1 cellular context compared by ENCODE assay signal in the genomic region with DNA sequence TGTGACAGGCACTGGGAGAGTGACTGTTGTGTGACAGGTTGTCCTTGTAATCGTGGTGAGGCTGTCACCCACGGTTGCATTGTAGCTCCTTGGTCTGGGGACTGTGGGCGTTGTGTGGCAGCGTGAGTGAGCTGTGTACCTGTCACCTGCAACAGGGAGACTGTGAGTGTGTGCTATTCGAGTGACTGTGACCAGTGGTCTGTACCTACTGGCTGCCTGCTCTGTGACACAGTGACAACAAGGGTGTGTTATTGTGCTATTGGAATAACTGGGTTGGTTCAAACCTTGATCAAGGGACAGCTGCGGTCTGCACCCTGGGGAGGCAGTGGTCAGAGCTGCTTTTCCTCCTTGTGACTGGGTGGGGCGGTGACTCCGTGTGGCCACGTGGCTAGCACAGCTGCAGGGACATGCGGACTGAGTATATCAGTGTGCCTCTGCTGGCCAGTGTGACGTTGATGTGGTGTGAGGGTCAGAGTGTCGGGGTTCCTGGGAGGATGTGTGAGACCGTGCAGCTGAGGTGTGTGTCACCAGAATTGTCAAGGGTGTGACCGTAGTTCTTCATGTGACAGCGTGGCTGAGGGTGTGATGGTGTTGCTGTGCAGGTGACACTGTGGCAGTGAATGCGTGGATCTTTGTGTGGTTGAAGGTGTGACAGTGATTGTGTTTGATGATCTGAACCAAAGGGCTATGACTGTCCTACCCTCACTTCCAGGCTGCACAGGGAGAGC.
TF ChIP-seq lines count a peak whose summit lies in the region.

No MANE protein-coding gene starts in this region.

TF ChIP-seq in HepG2, 621 proteins besides CTCF, POLR2A, EP300 and RAD21 (continued from another document and continues in another):
- TF ChIP-seq, protein P1, sequence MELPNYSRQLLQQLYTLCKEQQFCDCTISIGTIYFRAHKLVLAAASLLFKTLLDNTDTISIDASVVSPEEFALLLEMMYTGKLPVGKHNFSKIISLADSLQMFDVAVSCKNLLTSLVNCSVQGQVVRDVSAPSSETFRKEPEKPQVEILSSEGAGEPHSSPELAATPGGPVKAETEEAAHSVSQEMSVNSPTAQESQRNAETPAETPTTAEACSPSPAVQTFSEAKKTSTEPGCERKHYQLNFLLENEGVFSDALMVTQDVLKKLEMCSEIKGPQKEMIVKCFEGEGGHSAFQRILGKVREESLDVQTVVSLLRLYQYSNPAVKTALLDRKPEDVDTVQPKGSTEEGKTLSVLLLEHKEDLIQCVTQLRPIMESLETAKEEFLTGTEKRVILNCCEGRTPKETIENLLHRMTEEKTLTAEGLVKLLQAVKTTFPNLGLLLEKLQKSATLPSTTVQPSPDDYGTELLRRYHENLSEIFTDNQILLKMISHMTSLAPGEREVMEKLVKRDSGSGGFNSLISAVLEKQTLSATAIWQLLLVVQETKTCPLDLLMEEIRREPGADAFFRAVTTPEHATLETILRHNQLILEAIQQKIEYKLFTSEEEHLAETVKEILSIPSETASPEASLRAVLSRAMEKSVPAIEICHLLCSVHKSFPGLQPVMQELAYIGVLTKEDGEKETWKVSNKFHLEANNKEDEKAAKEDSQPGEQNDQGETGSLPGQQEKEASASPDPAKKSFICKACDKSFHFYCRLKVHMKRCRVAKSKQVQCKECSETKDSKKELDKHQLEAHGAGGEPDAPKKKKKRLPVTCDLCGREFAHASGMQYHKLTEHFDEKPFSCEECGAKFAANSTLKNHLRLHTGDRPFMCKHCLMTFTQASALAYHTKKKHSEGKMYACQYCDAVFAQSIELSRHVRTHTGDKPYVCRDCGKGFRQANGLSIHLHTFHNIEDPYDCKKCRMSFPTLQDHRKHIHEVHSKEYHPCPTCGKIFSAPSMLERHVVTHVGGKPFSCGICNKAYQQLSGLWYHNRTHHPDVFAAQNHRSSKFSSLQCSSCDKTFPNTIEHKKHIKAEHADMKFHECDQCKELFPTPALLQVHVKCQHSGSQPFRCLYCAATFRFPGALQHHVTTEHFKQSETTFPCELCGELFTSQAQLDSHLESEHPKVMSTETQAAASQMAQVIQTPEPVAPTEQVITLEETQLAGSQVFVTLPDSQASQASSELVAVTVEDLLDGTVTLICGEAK (IDR thresholded peaks at IDR 0.05): no peak
- TF ChIP-seq, protein P1 (CRISPR knock-in tag; IDR thresholded peaks at IDR 0.05): peak; percentile 64; the same call in 1 of the 2 replicates
- no peak for TF ChIP-seq CCAR2 (optimal IDR thresholded peaks at IDR 0.05; ENCODE audit: low read depth, low read length)
- TF ChIP-seq, protein P2, sequence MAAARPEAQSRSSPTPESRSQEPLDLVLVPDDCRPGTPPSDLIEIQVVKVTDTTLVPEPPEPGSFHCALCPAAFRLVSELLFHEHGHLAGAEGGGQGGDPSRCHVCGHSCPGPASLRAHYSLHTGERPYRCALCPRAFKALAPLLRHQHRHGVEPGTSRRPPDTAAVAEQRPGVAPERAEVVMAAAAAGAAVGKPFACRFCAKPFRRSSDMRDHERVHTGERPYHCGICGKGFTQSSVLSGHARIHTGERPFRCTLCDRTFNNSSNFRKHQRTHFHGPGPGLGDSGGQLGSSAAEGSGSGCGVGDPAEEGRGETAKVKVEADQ (CRISPR knock-in tag; IDR thresholded peaks at IDR 0.05; ENCODE audit: borderline replicate concordance): no peak
- TF ChIP-seq PAF1 (CRISPR knock-in tag; IDR thresholded peaks at IDR 0.05): no peak
- TF ChIP-seq BCL6 (CRISPR knock-in tag; IDR thresholded peaks at IDR 0.05): no peak
- no peak for TF ChIP-seq RBM22 (optimal IDR thresholded peaks at IDR 0.05; ENCODE audit: low read length)
- TF ChIP-seq MED13 (CRISPR knock-in tag; IDR thresholded peaks at IDR 0.05): no peak
- TF ChIP-seq ZNF672 (CRISPR knock-in tag; IDR thresholded peaks at IDR 0.05): no peak
- TF ChIP-seq, protein P3, sequence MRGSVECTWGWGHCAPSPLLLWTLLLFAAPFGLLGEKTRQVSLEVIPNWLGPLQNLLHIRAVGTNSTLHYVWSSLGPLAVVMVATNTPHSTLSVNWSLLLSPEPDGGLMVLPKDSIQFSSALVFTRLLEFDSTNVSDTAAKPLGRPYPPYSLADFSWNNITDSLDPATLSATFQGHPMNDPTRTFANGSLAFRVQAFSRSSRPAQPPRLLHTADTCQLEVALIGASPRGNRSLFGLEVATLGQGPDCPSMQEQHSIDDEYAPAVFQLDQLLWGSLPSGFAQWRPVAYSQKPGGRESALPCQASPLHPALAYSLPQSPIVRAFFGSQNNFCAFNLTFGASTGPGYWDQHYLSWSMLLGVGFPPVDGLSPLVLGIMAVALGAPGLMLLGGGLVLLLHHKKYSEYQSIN (CRISPR knock-in tag; IDR thresholded peaks at IDR 0.05; ENCODE audit: borderline replicate concordance): no peak
- no peak for TF ChIP-seq MAFK (conservative IDR thresholded peaks at IDR 0.05 in 1 of 2, IDR thresholded peaks at IDR 0.05 in 1 of 2; ENCODE audit: low read length in 2 of 2)
- TF ChIP-seq, protein P4, sequence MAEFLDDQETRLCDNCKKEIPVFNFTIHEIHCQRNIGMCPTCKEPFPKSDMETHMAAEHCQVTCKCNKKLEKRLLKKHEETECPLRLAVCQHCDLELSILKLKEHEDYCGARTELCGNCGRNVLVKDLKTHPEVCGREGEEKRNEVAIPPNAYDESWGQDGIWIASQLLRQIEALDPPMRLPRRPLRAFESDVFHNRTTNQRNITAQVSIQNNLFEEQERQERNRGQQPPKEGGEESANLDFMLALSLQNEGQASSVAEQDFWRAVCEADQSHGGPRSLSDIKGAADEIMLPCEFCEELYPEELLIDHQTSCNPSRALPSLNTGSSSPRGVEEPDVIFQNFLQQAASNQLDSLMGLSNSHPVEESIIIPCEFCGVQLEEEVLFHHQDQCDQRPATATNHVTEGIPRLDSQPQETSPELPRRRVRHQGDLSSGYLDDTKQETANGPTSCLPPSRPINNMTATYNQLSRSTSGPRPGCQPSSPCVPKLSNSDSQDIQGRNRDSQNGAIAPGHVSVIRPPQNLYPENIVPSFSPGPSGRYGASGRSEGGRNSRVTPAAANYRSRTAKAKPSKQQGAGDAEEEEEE (CRISPR knock-in tag; IDR thresholded peaks at IDR 0.05; ENCODE audit: borderline replicate concordance): no peak; the same call in 1 of the 2 replicates
- no peak for TF ChIP-seq SUZ12 (IDR thresholded peaks at IDR 0.05; ENCODE audit: low read depth, low read length)
- TF ChIP-seq, protein P5, sequence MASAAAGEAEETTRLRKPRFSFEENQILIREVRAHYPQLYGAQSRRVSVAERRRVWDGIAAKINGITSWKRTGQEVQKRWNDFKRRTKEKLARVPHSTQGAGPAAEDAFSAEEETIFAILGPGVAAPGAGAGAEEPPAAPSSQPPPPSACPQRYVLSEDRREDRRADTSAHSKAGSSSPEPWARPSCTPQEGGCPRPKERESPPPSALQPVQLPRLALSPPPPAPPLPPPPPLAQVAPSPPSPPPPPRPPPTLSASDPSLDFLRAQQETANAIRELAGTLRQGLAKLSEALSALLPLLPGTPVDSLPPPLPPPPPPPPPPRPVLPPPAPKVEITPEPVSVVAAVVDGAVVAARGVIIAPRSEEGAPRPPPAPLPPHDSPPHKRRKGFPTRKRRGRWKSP (CRISPR knock-in tag; IDR thresholded peaks at IDR 0.05): no peak
- no peak for TF ChIP-seq ZNF234 (CRISPR knock-in tag; conservative IDR thresholded peaks at IDR 0.05)
- TF ChIP-seq ZNF766 (CRISPR knock-in tag; IDR thresholded peaks at IDR 0.05; ENCODE audit: borderline replicate concordance): no peak
- no peak for TF ChIP-seq ZNF354B (CRISPR knock-in tag; IDR thresholded peaks at IDR 0.05)
- TF ChIP-seq, protein P6, sequence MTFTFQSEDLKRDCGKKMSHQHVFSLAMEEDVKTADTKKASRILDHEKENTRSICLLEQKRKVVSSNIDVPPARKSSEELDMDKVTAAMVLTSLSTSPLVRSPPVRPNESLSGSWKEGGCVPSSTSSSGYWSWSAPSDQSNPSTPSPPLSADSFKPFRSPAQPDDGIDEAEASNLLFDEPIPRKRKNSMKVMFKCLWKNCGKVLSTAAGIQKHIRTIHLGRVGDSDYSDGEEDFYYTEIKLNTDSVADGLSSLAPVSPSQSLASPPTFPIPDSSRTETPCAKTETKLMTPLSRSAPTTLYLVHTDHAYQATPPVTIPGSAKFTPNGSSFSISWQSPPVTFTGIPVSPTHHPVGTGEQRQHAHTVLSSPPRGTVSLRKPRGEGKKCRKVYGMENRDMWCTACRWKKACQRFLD (CRISPR knock-in tag; IDR thresholded peaks at IDR 0.05; ENCODE audit: borderline replicate concordance): no peak
- no peak for TF ChIP-seq ZNF556 (CRISPR knock-in tag; IDR thresholded peaks at IDR 0.05; ENCODE audit: borderline replicate concordance)
- no peak; the same call in 1 of the 2 replicates for TF ChIP-seq DR1 (CRISPR knock-in tag; IDR thresholded peaks at IDR 0.05)
- TF ChIP-seq HIVEP1 (CRISPR knock-in tag; IDR thresholded peaks at IDR 0.05): no peak
- TF ChIP-seq DMAP1 (CRISPR knock-in tag; IDR thresholded peaks at IDR 0.05): peak; percentile 70
- no peak for TF ChIP-seq TCF7L2 (IDR thresholded peaks at IDR 0.05; ENCODE audit: low read depth, low read length)
- TF ChIP-seq, protein P7, sequence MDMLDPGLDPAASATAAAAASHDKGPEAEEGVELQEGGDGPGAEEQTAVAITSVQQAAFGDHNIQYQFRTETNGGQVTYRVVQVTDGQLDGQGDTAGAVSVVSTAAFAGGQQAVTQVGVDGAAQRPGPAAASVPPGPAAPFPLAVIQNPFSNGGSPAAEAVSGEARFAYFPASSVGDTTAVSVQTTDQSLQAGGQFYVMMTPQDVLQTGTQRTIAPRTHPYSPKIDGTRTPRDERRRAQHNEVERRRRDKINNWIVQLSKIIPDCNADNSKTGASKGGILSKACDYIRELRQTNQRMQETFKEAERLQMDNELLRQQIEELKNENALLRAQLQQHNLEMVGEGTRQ (IDR thresholded peaks at IDR 0.05; ENCODE audit: low read depth, low read length): peak; percentile 79
- TF ChIP-seq, protein P7 (CRISPR knock-in tag; IDR thresholded peaks at IDR 0.05; ENCODE audit: borderline replicate concordance): peak; percentile 85; the same call in 1 of the 2 replicates
- TF ChIP-seq POLR2G (IDR thresholded peaks at IDR 0.05; ENCODE audit: low read depth, low read length): no peak
- TF ChIP-seq, protein P8, sequence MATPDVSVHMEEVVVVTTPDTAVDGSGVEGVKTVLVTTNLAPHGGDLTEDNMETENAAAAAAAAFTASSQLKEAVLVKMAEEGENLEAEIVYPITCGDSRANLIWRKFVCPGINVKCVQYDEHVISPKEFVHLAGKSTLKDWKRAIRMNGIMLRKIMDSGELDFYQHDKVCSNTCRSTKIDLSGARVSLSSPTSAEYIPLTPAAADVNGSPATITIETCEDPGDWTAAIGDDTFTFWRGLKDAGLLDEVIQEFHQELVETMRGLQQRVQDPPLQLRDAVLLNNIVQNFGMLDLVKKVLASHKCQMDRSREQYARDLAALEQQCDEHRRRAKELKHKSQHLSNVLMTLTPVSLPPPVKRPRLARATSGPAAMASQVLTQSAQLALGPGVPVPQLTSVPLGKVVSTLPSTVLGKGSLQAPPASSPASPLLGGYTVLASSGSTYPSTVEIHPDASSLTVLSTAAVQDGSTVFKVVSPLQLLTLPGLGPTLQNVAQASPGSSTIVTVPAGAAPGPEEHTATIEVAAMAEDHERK (CRISPR knock-in tag; IDR thresholded peaks at IDR 0.05; ENCODE audit: low read depth): no peak
- TF ChIP-seq, protein P9, sequence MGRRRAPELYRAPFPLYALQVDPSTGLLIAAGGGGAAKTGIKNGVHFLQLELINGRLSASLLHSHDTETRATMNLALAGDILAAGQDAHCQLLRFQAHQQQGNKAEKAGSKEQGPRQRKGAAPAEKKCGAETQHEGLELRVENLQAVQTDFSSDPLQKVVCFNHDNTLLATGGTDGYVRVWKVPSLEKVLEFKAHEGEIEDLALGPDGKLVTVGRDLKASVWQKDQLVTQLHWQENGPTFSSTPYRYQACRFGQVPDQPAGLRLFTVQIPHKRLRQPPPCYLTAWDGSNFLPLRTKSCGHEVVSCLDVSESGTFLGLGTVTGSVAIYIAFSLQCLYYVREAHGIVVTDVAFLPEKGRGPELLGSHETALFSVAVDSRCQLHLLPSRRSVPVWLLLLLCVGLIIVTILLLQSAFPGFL (CRISPR knock-in tag; IDR thresholded peaks at IDR 0.05): no peak
- TF ChIP-seq, protein P10, sequence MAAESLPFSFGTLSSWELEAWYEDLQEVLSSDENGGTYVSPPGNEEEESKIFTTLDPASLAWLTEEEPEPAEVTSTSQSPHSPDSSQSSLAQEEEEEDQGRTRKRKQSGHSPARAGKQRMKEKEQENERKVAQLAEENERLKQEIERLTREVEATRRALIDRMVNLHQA (CRISPR knock-in tag; IDR thresholded peaks at IDR 0.05): no peak
- no peak for TF ChIP-seq MBNL3 (CRISPR knock-in tag; conservative IDR thresholded peaks at IDR 0.05)
- no peak for TF ChIP-seq NAIF1 (CRISPR knock-in tag; IDR thresholded peaks at IDR 0.05; ENCODE audit: borderline replicate concordance)
- 0 out of 2 replicates have a peak, but pooled peaks have one; percentile 14 for TF ChIP-seq SPEN (CRISPR knock-in tag; IDR thresholded peaks at IDR 0.05; ENCODE audit: low read depth)
- TF ChIP-seq FOSL2 (CRISPR knock-in tag; IDR thresholded peaks at IDR 0.05): no peak
- no peak for TF ChIP-seq ZNF547 (CRISPR knock-in tag; IDR thresholded peaks at IDR 0.05)
- no peak for TF ChIP-seq ISL2 (CRISPR knock-in tag; IDR thresholded peaks at IDR 0.05)
- TF ChIP-seq ASH2L (IDR thresholded peaks at IDR 0.05; ENCODE audit: insufficient read length, low read depth, low read length): no peak
- no peak for TF ChIP-seq ZNF562 (CRISPR knock-in tag; IDR thresholded peaks at IDR 0.05; ENCODE audit: borderline replicate concordance)
- peak; percentile 15; the same call in 1 of the 2 replicates for TF ChIP-seq ZNF619 (CRISPR knock-in tag; IDR thresholded peaks at IDR 0.05)
